In genomic region chr5:174900176-174900692, GRCh38 we compare ENCODE assay signal across 16 cellular contexts.
"Had no signal": no experiment of that assay in that cellular context is flagged by ENCODE, and none has a peak within 500 bp of the region (broad histone marks: within the 10 kb centered on the region; RNA-seq: fewer than 3 reads in every experiment).

No MANE protein-coding gene starts in this region.

- H3K36me3 ChIP-seq: esophagus muscularis mucosa, heart left ventricle, left ventricle myocardium inferior had no signal

- H3K9me3 ChIP-seq: esophagus muscularis mucosa, heart left ventricle, left ventricle myocardium inferior, psoas muscle had no signal

- H3K27me3 ChIP-seq: esophagus muscularis mucosa had no signal

- H3K27ac ChIP-seq: esophagus muscularis mucosa, heart left ventricle, left ventricle myocardium inferior, psoas muscle had no signal

- DNase-seq: activated CD4-positive, alpha-beta T cell treated with anti-CD3 and anti-CD28 coated beads, Interleukin-2, amount 50 U/mL, for 48 hours; activated CD8-positive, alpha-beta memory T cell treated with anti-CD3 and anti-CD28 coated beads, Interleukin-2, amount 10 ng/mL, durations not matched to agents 7 days and 5 days; activated gamma-delta T cell; activated T-cell treated with anti-CD3 and anti-CD28 coated beads, Interleukin-2, amount 50 U/mL, for 48 hours; aorta; heart left ventricle; islet precursor cell; left ventricle myocardium inferior; mesenchymal stem cell; nephron progenitor cell; psoas muscle; stimulated activated CD4-positive, alpha-beta T cell treated with anti-CD3 and anti-CD28 coated beads, Interleukin-12 subunit alpha, Interleukin-12 subunit beta, amount 100 ng/mL, for 4 hours; stimulated activated naive CD4-positive, alpha-beta T cell; trophoblast cell had no signal

- H3K4me1 ChIP-seq: esophagus muscularis mucosa, heart left ventricle, left ventricle myocardium inferior, psoas muscle had no signal

- FAIRE-seq: frontal cortex had no signal

- H3K4me3 ChIP-seq: esophagus muscularis mucosa, heart left ventricle, left ventricle myocardium inferior, psoas muscle had no signal
